In genomic region chr1:110383311-110383990, GRCh38 we compare ENCODE assay signal across 1 cellular context.
TF ChIP-seq lines count a peak whose summit lies in the region.

No MANE protein-coding gene starts in this region.

TF ChIP-seq in K562, 482 proteins besides CTCF, POLR2A, EP300 and RAD21 (continued from another document and continues in another):
- TF ChIP-seq DIDO1 (tag; IDR thresholded peaks at IDR 0.05; ENCODE audit: low read depth) (no peak), MXI1 (IDR thresholded peaks at IDR 0.05; ENCODE audit: low read depth, low read length) (no peak), NBN (IDR thresholded peaks at IDR 0.05; ENCODE audit: low read depth) (no peak), CBX1 (IDR thresholded peaks at IDR 0.05; ENCODE audit: low read depth) (no peak), NFXL1 (CRISPR knock-in tag; IDR thresholded peaks at IDR 0.05) (no peak), EGR1 (conservative IDR thresholded peaks at IDR 0.05) (no peak), TFE3 (CRISPR knock-in tag; IDR thresholded peaks at IDR 0.05) (no peak), CEBPG (CRISPR knock-in tag; IDR thresholded peaks at IDR 0.05) (no peak), CEBPG (tag; conservative IDR thresholded peaks at IDR 0.05 in 1 of 2, IDR thresholded peaks at IDR 0.05 in 1 of 2) (peak in 1 of 2 experiments; percentile 28; a peak in 2 of 4 replicates), ZNF668 (CRISPR knock-in tag; IDR thresholded peaks at IDR 0.05) (no peak), EZH2 (IDR thresholded peaks at IDR 0.05; ENCODE audit: borderline replicate concordance, low read depth, low read length) (no peak), PHF21A (IDR thresholded peaks at IDR 0.05; ENCODE audit: borderline replicate concordance, low read depth) (no peak), CHD4 (IDR thresholded peaks at IDR 0.05; ENCODE audit: insufficient read depth, insufficient replicate concordance, low read depth, low read length, poor library complexity, severe bottlenecking) (no peak), HDAC2 (IDR thresholded peaks at IDR 0.05) (no peak), XRCC3 (IDR thresholded peaks at IDR 0.05) (no peak), PTBP1 (IDR thresholded peaks at IDR 0.05; ENCODE audit: low read depth, low read length) (no peak), HMG20B (CRISPR knock-in tag; IDR thresholded peaks at IDR 0.05) (no peak), ZFPM2 (CRISPR knock-in tag; IDR thresholded peaks at IDR 0.05) (no peak), SP1 (CRISPR knock-in tag; IDR thresholded peaks at IDR 0.05) (no peak), NFATC3 (IDR thresholded peaks at IDR 0.05) (no peak), GTF2A2 (tag; IDR thresholded peaks at IDR 0.05) (no peak), SMAD2 (IDR thresholded peaks at IDR 0.05; ENCODE audit: low read depth, low read length) (no peak), SIN3B (IDR thresholded peaks at IDR 0.05; ENCODE audit: low read depth) (no peak), THRAP3 (IDR thresholded peaks at IDR 0.05; ENCODE audit: borderline replicate concordance) (no peak), NR2C1 (IDR thresholded peaks at IDR 0.05) (no peak), NR2C1 (tag; IDR thresholded peaks at IDR 0.05) (no peak), SRSF9 (IDR thresholded peaks at IDR 0.05; ENCODE audit: borderline replicate concordance, low read depth, low read length) (no peak), MEF2D (tag; conservative IDR thresholded peaks at IDR 0.05; ENCODE audit: low read depth) (no peak), MAFG (tag; conservative IDR thresholded peaks at IDR 0.05) (peak; percentile 76), SMARCA5 (IDR thresholded peaks at IDR 0.05) (no peak), NFE2 (IDR thresholded peaks at IDR 0.05; ENCODE audit: low read depth) (peak; percentile 74; the same call in 1 of the 2 replicates), NFE2L1 (tag; IDR thresholded peaks at IDR 0.05; ENCODE audit: borderline replicate concordance, low read depth) (peak; percentile 52; the same call in 1 of the 2 replicates), KLF6 (CRISPR knock-in tag; IDR thresholded peaks at IDR 0.05; ENCODE audit: borderline replicate concordance) (no peak), CEBPB (tag; IDR thresholded peaks at IDR 0.05) (peak; percentile 58; the same call in 1 of the 2 replicates), TAF1 (IDR thresholded peaks at IDR 0.05; ENCODE audit: control insufficient read depth, extremely low read depth, insufficient read depth, low read length, severe bottlenecking) (no peak), TCF7 (IDR thresholded peaks at IDR 0.05; ENCODE audit: borderline replicate concordance) (no peak), SNAPC5 (CRISPR knock-in tag; IDR thresholded peaks at IDR 0.05) (no peak), ESRRB (CRISPR knock-in tag; IDR thresholded peaks at IDR 0.05; ENCODE audit: borderline replicate concordance) (no peak), NFIX (CRISPR knock-in tag; IDR thresholded peaks at IDR 0.05; ENCODE audit: low read depth) (no peak)
- TF ChIP-seq, protein P1, sequence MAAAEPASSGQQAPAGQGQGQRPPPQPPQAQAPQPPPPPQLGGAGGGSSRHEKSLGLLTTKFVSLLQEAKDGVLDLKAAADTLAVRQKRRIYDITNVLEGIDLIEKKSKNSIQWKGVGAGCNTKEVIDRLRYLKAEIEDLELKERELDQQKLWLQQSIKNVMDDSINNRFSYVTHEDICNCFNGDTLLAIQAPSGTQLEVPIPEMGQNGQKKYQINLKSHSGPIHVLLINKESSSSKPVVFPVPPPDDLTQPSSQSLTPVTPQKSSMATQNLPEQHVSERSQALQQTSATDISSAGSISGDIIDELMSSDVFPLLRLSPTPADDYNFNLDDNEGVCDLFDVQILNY (CRISPR knock-in tag; IDR thresholded peaks at IDR 0.05): no peak
- TF ChIP-seq, protein P2, sequence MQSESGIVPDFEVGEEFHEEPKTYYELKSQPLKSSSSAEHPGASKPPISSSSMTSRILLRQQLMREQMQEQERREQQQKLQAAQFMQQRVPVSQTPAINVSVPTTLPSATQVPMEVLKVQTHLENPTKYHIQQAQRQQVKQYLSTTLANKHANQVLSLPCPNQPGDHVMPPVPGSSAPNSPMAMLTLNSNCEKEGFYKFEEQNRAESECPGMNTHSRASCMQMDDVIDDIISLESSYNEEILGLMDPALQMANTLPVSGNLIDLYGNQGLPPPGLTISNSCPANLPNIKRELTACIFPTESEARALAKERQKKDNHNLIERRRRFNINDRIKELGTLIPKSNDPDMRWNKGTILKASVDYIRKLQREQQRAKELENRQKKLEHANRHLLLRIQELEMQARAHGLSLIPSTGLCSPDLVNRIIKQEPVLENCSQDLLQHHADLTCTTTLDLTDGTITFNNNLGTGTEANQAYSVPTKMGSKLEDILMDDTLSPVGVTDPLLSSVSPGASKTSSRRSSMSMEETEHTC (IDR thresholded peaks at IDR 0.05): no peak
- TF ChIP-seq, protein P3, sequence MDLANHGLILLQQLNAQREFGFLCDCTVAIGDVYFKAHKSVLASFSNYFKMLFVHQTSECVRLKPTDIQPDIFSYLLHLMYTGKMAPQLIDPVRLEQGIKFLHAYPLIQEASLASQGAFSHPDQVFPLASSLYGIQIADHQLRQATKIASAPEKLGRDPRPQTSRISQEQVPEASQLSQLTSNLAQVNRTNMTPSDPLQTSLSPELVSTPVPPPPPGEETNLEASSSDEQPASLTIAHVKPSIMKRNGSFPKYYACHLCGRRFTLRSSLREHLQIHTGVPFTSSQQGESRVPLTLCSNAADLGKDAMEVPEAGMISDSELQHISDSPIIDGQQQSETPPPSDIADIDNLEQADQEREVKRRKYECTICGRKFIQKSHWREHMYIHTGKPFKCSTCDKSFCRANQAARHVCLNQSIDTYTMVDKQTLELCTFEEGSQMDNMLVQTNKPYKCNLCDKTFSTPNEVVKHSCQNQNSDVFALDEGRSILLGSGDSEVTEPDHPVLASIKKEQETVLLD (IDR thresholded peaks at IDR 0.05): no peak
- TF ChIP-seq, protein P4, sequence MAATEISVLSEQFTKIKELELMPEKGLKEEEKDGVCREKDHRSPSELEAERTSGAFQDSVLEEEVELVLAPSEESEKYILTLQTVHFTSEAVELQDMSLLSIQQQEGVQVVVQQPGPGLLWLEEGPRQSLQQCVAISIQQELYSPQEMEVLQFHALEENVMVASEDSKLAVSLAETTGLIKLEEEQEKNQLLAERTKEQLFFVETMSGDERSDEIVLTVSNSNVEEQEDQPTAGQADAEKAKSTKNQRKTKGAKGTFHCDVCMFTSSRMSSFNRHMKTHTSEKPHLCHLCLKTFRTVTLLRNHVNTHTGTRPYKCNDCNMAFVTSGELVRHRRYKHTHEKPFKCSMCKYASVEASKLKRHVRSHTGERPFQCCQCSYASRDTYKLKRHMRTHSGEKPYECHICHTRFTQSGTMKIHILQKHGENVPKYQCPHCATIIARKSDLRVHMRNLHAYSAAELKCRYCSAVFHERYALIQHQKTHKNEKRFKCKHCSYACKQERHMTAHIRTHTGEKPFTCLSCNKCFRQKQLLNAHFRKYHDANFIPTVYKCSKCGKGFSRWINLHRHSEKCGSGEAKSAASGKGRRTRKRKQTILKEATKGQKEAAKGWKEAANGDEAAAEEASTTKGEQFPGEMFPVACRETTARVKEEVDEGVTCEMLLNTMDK (IDR thresholded peaks at IDR 0.05; ENCODE audit: borderline replicate concordance, insufficient read depth, low read depth, low read length, poor library complexity, severe bottlenecking): no peak
- TF ChIP-seq, protein P5, sequence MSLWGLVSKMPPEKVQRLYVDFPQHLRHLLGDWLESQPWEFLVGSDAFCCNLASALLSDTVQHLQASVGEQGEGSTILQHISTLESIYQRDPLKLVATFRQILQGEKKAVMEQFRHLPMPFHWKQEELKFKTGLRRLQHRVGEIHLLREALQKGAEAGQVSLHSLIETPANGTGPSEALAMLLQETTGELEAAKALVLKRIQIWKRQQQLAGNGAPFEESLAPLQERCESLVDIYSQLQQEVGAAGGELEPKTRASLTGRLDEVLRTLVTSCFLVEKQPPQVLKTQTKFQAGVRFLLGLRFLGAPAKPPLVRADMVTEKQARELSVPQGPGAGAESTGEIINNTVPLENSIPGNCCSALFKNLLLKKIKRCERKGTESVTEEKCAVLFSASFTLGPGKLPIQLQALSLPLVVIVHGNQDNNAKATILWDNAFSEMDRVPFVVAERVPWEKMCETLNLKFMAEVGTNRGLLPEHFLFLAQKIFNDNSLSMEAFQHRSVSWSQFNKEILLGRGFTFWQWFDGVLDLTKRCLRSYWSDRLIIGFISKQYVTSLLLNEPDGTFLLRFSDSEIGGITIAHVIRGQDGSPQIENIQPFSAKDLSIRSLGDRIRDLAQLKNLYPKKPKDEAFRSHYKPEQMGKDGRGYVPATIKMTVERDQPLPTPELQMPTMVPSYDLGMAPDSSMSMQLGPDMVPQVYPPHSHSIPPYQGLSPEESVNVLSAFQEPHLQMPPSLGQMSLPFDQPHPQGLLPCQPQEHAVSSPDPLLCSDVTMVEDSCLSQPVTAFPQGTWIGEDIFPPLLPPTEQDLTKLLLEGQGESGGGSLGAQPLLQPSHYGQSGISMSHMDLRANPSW (CRISPR knock-in tag; IDR thresholded peaks at IDR 0.05): no peak
- TF ChIP-seq, protein P6, sequence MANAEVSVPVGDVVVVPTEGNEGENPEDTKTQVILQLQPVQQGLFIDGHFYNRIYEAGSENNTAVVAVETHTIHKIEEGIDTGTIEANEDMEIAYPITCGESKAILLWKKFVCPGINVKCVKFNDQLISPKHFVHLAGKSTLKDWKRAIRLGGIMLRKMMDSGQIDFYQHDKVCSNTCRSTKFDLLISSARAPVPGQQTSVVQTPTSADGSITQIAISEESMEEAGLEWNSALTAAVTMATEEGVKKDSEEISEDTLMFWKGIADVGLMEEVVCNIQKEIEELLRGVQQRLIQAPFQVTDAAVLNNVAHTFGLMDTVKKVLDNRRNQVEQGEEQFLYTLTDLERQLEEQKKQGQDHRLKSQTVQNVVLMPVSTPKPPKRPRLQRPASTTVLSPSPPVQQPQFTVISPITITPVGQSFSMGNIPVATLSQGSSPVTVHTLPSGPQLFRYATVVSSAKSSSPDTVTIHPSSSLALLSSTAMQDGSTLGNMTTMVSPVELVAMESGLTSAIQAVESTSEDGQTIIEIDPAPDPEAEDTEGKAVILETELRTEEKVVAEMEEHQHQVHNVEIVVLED (CRISPR knock-in tag; IDR thresholded peaks at IDR 0.05): no peak
- TF ChIP-seq, protein P7, sequence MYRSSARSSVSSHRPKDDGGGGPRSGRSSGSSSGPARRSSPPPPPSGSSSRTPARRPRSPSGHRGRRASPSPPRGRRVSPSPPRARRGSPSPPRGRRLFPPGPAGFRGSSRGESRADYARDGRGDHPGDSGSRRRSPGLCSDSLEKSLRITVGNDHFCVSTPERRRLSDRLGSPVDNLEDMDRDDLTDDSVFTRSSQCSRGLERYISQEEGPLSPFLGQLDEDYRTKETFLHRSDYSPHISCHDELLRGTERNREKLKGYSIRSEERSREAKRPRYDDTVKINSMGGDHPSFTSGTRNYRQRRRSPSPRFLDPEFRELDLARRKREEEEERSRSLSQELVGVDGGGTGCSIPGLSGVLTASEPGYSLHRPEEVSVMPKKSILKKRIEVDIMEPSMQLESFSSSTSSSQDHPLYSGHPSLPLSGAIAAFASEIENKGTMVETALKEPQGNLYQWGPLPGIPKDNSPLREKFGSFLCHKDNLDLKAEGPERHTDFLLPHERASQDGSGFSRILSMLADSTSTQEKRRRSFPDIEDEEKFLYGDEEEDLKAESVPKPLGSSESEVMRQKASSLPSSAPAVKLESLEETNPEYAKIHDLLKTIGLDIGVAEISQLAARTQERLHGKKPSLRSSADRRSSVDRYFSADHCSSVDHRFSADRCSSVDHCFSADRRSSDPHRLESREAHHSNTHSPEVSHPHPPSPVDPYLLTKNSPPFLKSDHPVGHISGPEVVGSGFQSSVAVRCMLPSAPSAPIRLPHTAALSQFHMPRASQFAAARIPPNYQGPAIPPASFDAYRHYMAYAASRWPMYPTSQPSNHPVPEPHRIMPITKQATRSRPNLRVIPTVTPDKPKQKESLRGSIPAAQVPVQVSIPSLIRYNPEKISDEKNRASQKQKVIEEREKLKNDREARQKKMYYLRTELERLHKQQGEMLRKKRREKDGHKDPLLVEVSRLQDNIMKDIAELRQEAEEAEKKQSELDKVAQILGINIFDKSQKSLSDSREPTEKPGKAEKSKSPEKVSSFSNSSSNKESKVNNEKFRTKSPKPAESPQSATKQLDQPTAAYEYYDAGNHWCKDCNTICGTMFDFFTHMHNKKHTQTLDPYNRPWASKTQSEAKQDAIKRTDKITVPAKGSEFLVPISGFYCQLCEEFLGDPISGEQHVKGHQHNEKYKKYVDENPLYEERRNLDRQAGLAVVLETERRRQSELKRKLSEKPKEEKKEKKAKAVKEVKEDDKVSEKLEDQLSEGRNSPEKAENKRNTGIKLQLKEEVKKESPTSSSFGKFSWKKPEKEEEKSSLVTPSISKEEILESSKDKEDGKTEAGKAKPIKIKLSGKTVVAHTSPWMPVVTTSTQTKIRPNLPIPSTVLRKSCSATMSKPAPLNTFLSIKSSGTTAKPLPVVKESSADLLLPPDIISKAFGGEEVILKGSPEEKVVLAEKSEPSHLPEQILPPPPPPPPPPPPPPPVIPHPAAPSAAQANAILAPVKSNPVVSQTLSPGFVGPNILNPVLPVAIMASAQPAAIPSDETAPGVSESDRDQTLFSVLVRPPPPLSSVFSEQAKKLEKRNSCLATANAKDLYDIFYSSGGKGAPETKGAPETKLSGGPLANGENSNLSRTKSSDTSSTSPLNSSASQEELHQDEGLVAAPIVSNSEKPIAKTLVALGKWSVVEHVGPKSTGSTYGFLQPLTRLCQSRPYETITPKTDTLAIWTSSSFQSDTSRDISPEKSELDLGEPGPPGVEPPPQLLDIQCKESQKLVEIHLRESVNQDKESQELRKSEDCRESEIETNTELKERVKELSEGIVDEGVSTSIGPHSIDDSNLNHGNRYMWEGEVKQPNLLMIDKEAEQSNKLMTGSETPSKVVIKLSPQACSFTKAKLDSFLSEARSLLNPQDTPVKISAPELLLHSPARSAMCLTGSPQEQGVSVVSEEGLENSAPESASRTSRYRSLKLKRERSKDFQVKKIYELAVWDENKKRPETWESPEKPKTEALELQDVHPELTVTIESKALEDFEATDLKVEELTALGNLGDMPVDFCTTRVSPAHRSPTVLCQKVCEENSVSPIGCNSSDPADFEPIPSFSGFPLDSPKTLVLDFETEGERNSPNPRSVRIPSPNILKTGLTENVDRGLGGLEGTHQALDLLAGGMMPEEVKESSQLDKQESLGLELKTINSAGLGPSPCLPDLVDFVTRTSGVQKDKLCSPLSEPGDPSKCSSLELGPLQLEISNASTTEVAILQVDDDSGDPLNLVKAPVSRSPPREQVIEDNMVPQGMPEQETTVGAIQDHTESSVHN (IDR thresholded peaks at IDR 0.05; ENCODE audit: borderline replicate concordance in 1 of 2, low read depth in 1 of 2): no peak
